22 cellular contexts compared by ENCODE assay signal in the genomic region with DNA sequence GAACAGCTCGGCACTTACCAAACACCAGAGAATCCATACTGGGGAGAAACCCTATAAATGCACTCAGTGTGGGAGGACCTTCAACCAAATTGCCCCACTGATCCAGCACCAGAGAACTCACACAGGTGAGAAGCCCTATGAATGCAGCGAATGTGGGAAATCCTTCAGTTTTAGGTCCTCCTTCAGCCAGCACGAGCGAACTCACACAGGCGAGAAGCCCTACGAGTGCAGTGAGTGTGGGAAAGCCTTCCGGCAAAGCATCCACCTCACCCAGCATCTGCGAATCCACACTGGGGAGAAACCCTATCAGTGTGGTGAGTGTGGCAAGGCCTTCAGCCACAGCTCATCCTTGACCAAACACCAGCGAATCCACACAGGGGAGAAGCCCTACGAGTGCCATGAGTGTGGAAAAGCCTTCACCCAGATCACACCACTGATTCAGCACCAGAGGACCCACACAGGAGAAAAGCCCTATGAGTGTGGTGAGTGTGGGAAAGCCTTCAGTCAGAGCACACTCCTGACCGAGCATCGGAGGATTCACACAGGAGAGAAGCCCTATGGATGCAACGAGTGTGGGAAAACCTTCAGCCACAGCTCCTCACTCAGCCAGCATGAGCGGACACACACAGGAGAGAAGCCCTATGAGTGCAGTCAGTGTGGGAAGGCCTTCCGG. TPM values are rescaled to one million over a fixed set of nuclear protein-coding genes. Genes with fewer than 3 reads are reported as not detected.
DNase-seq lines count a peak whose midpoint lies in the region; ATAC-seq, FAIRE-seq and TF ChIP-seq lines count a peak whose summit lies in the region.
"Had no signal": no experiment of that assay in that cellular context is flagged by ENCODE, and none has a peak within 500 bp of the region (broad histone marks: within the 10 kb centered on the region; RNA-seq: fewer than 3 reads in every experiment).

No MANE protein-coding gene starts in this region.

- H2BK15ac ChIP-seq in mesendoderm (replicated peaks; ENCODE audit: low read depth) = no peak overlapping the region

- H3K4me3 Mint-ChIP-seq in endothelial cell (ENCODE audit: unreplicated experiment) (peak overlapping the region; percentile 35), T-cell (no peak overlapping the region)

- H3K36me3 Mint-ChIP-seq in endothelial cell (ENCODE audit: low read depth, unreplicated experiment) (peaks cover 52% of the 10 kb centered on the region), T-cell (peaks cover 54% of the 10 kb centered on the region)

- H3K79me2 ChIP-seq in HepG2 (ENCODE audit: insufficient read depth, low read length) = no peaks in the 10 kb centered on the region
- H3K79me2 ChIP-seq in mesendoderm (ENCODE audit: control insufficient read depth, insufficient read depth, low read length) = no peaks in the 10 kb centered on the region

- H3K56ac ChIP-seq in mesendoderm (ENCODE audit: low read length) = no peak overlapping the region

- H4K8ac ChIP-seq in mesendoderm (ENCODE audit: low read depth, low read length) = no peak overlapping the region

- CTCF ChIA-PET in HepG2 (lab: Yijun Ruan, JAX; ENCODE audit: low intra/inter-chr PET ratio, low total read pairs) (no interaction called here), T-cell (lab: Charles Lee) (no interaction called here)

- no peaks in the 10 kb centered on the region for H3K79me1 ChIP-seq in mesendoderm (ENCODE audit: low read length)

- H3K4me1 ChIP-seq in HepG2 (ENCODE audit: insufficient read depth, low read length) (no peaks in the 10 kb centered on the region), right lobe of liver (no peaks in the 10 kb centered on the region), mesendoderm (ENCODE audit: control insufficient read depth, low read depth, low read length) (no peaks in the 10 kb centered on the region)
- H3K4me1 ChIP-seq: HAP-1, SJCRH30 had no signal

- no peak for TF ChIP-seq EP300 in HepG2 (IDR thresholded peaks at IDR 0.05; ENCODE audit: low read depth in 2 of 2, low read length in 2 of 2)
- TF ChIP-seq EP300 in HepG2 (CRISPR knock-in tag; IDR thresholded peaks at IDR 0.05; ENCODE audit: borderline replicate concordance) = no peak

- H3K27ac Mint-ChIP-seq in endothelial cell (ENCODE audit: unreplicated experiment) = no peak overlapping the region
- H3K27ac Mint-ChIP-seq in T-cell = no peak overlapping the region

- H3K18ac ChIP-seq in mesendoderm (ENCODE audit: low read length) = no peak overlapping the region

- TF ChIP-seq RAD21 in HepG2 (CRISPR knock-in tag; IDR thresholded peaks at IDR 0.05) = no peak

- POLR2A ChIA-PET in HepG2 (lab: Yijun Ruan, JAX) (no interaction called here), T-cell (lab: Charles Lee) (no interaction called here)

- no peak overlapping the region for H2BK5ac ChIP-seq in mesendoderm (ENCODE audit: low read length)

- H3K23ac ChIP-seq in mesendoderm (ENCODE audit: low read length) = no peak overlapping the region

- H3K4me1 Mint-ChIP-seq in endothelial cell (ENCODE audit: unreplicated experiment) (no peaks in the 10 kb centered on the region), T-cell (no peaks in the 10 kb centered on the region)

- no peak for DNase-seq in HepG2 (ENCODE audit: low spot score)
- no peak for DNase-seq in right lobe of liver
- DNase-seq in endothelial cell (ENCODE audit: low spot score) = no peak
- DNase-seq in mesendoderm = peak; percentile 49
- no peak for DNase-seq in NCI-H82 treated with DMSO at 0.1 percent for 48 hours (lab: John Stamatoyannopoulos, UW; ENCODE audit: unreplicated experiment)
- DNase-seq in T-cell = no peak
- DNase-seq: 8988T, C1 segment of cervical spinal cord, DMS 273 treated with DMSO at 0.1 percent for 48 hours, EL, KBM-7, MV-4-11, NCI-H1417, NCI-H187 treated with DMSO at 0.1 percent for 48 hours, NCI-H446, NCI-H69, PC-9, SJCRH30 had no signal

- H4K5ac ChIP-seq in mesendoderm (ENCODE audit: low read length) = no peak overlapping the region

- H2AFZ ChIP-seq in HepG2 (ENCODE audit: low read length) = no peak overlapping the region
- H2AFZ ChIP-seq: PC-9 had no signal

- H3K36me3 ChIP-seq in HepG2 (replicated peaks in 1 of 2; ENCODE audit: control insufficient read depth in 1 of 2, insufficient read depth in 2 of 2, low read length in 2 of 2) (no peaks in the 10 kb centered on the region), right lobe of liver (no peaks in the 10 kb centered on the region), mesendoderm (ENCODE audit: control insufficient read depth, insufficient read depth, low read length) (peaks cover 6% of the 10 kb centered on the region)
- H3K36me3 ChIP-seq: HAP-1, SJCRH30 had no signal

- no peak overlapping the region for H3K4ac ChIP-seq in mesendoderm (ENCODE audit: low read depth, low read length)

- H4K20me1 ChIP-seq in HepG2 (ENCODE audit: insufficient read depth, low read length) = no peaks in the 10 kb centered on the region

- TF ChIP-seq POLR2A in HepG2 (IDR thresholded peaks at IDR 0.05; ENCODE audit: insufficient read depth in 1 of 2, low read depth in 2 of 2, low read length in 2 of 2) (no peak), right lobe of liver (IDR thresholded peaks at IDR 0.05) (no peak)

- H2AK5ac ChIP-seq in mesendoderm (ENCODE audit: low read length) = no peak overlapping the region

- WGBS in HepG2 (ENCODE audit: low lambda C conversion rate) = 39% methylated on average over 8 of the region's 15 CpGs
- WGBS in right lobe of liver (ENCODE audit: insufficient coverage, low coverage, low lambda C conversion rate, missing lambda C conversion rate) = no CpG with 5 or more reads among the region's 15 CpGs
- WGBS in mesendoderm (ENCODE audit: extremely low coverage, insufficient coverage, low lambda C conversion rate) = no CpG with 5 or more reads among the region's 15 CpGs

- H3K27ac ChIP-seq in HepG2 (ENCODE audit: extremely low read length, insufficient read depth, low read length) = no peak overlapping the region
- no peak overlapping the region for H3K27ac ChIP-seq in right lobe of liver
- H3K27ac ChIP-seq in mesendoderm (ENCODE audit: low read depth, low read length) = no peak overlapping the region
- peak overlapping the region; percentile 11 for H3K27ac ChIP-seq in temporal lobe (ENCODE audit: low read depth, low read length)
- H3K27ac ChIP-seq: HL-60, PC-9, SJCRH30 had no signal

- ATAC-seq in HepG2 = no peak
- no peak for ATAC-seq in right lobe of liver
- no peak for ATAC-seq in HG03175 (IDR thresholded peaks at IDR 0.05; ENCODE audit: unreplicated experiment)
- no peak for ATAC-seq in T-cell (replicated peaks in 1 of 4)

- H3K9me3 ChIP-seq in HepG2 (ENCODE audit: low read length) (peaks cover 96% of the 10 kb centered on the region), right lobe of liver (peaks cover 0 to 40% (median 11%) of the 10 kb centered on the region in 4 donors)

- H3K9ac ChIP-seq in HepG2 (ENCODE audit: insufficient read depth, low read depth, low read length) (no peak overlapping the region), mesendoderm (ENCODE audit: low read length) (no peak overlapping the region)

- H3K4me3 ChIP-seq in HepG2 (replicated peaks in 1 of 3; ENCODE audit: insufficient read depth in 1 of 3, low read depth in 2 of 3, low read length in 3 of 3) (no peak overlapping the region), right lobe of liver (no peak overlapping the region), mesendoderm (ENCODE audit: low read length) (no peak overlapping the region)
- H3K4me3 ChIP-seq: HAP-1, PC-9, SJCRH30 had no signal

- no peak overlapping the region for H2BK120ac ChIP-seq in mesendoderm (ENCODE audit: low read depth, low read length)

- peaks cover 50% of the 10 kb centered on the region for H3K9me3 Mint-ChIP-seq in endothelial cell (ENCODE audit: unreplicated experiment)
- peaks cover 23 to 65% (median 54%) of the 10 kb centered on the region in 3 donors for H3K9me3 Mint-ChIP-seq in T-cell

- intact Hi-C loops in HepG2 (cut with micrococcal nuclease; ENCODE audit: unreplicated experiment) (no loop called here), right lobe of liver (cut with DNase I) (no loop called here)

- TF ChIP-seq CTCF in HepG2 (CRISPR knock-in tag; IDR thresholded peaks at IDR 0.05) (no peak), right lobe of liver (IDR thresholded peaks at IDR 0.05) (no peak), endothelial cell (IDR thresholded peaks at IDR 0.05; ENCODE audit: unreplicated experiment) (no peak)

- H3K27me3 ChIP-seq in HepG2 (ENCODE audit: control insufficient read depth in 1 of 2, insufficient read depth in 2 of 2, low read length in 2 of 2) (no peaks in the 10 kb centered on the region), right lobe of liver (no peaks in the 10 kb centered on the region), mesendoderm (ENCODE audit: insufficient read depth, low read length, poor library complexity) (no peaks in the 10 kb centered on the region)
- H3K27me3 ChIP-seq: SJCRH30 had no signal

- FAIRE-seq in HepG2 (lab: Jason Lieb, UNC) = no peak

- in situ Hi-C loops in HepG2 (cut with HindIII; ENCODE audit: extremely low pct_ligation_motif_present, low pct_unique_long_range_greater_than_20kb) = no loop called here

- H3K27me3 Mint-ChIP-seq in endothelial cell (ENCODE audit: unreplicated experiment) (peaks cover 12% of the 10 kb centered on the region), T-cell (no peaks in the 10 kb centered on the region)

- H3K4me2 ChIP-seq in HepG2 (ENCODE audit: low read depth, low read length) (no peak overlapping the region), mesendoderm (ENCODE audit: low read length) (no peak overlapping the region)
- H3K4me2 ChIP-seq: PC-9 had no signal

- no TSS peak for BruUV-seq in HepG2 (replicated peaks; lab: Mats Ljungman, UMichigan)

RNA-seq across cellular contexts. Expression of a gene that starts 8.3 kb away (rescaled TPM):
- total RNA-seq in HepG2 (2016; rRNA removed; fragmentation: Illumina TruSeq; extraction: Trizol) (not detected in 2 replicates), right lobe of liver (under 1 TPM; 0.12 to 0.71 (median 0.32) TPM), endothelial cell (ENCODE audit: unreplicated experiment) (1.1 TPM), temporal lobe (9.8 TPM), T-cell (1 to 10 TPM; 1.2 to 2.8 (median 2.1) TPM)
- not detected in 2 replicates for total RNA-seq in HepG2 (2016; cell fraction: cytosol; rRNA removed; fragmentation: Illumina TruSeq; extraction: Trizol; ENCODE audit: low read depth)
- not detected in 2 replicates for total RNA-seq in HepG2 (2016; cell fraction: insoluble cytoplasmic fraction; rRNA removed; fragmentation: Illumina TruSeq; extraction: Trizol)
- total RNA-seq in HepG2 (2016; cell fraction: membrane; rRNA removed; fragmentation: Illumina TruSeq; extraction: Trizol) = not detected in 2 replicates
- total RNA-seq in HepG2 (2016; cell fraction: nucleus; rRNA removed; fragmentation: Illumina TruSeq; extraction: Trizol) = not detected in 2 replicates
- not detected in 2 replicates for polyA plus RNA-seq in HepG2 (2011; rRNA removed)
- polyA plus RNA-seq in HepG2 (2011; cell fraction: cytosol; rRNA removed) = not detected in 2 replicates
- polyA plus RNA-seq in HepG2 (2011; cell fraction: nucleus; rRNA removed) = not detected in 2 replicates
- polyA plus RNA-seq in HepG2 (2012) = not detected in 2 replicates
- polyA plus RNA-seq in HepG2 (2016; cell fraction: cytosol; fragmentation: Illumina TruSeq; extraction: Trizol; ENCODE audit: low read depth) = not detected in 2 replicates
- not detected in 2 replicates for polyA plus RNA-seq in HepG2 (2016; cell fraction: insoluble cytoplasmic fraction; fragmentation: Illumina TruSeq; extraction: Trizol; ENCODE audit: low read depth)
- not detected in 2 replicates for polyA plus RNA-seq in HepG2 (2016; cell fraction: membrane; fragmentation: Illumina TruSeq; extraction: Trizol; ENCODE audit: low read depth)
- not detected in 2 replicates for polyA plus RNA-seq in HepG2 (2016; cell fraction: nucleus; fragmentation: Illumina TruSeq; extraction: Trizol; ENCODE audit: insufficient read depth, low read depth)
- not detected in 2 replicates for polyA minus RNA-seq in HepG2 (2011; rRNA and poly(A)+ RNA removed; ENCODE audit: low replicate concordance)
- not detected in 2 replicates for polyA minus RNA-seq in HepG2 (2011; cell fraction: cytosol; rRNA and poly(A)+ RNA removed)
- polyA minus RNA-seq in HepG2 (2011; cell fraction: nucleus; rRNA and poly(A)+ RNA removed) = not detected in 2 replicates
- polyA plus RNA-seq in mesendoderm (2013, experiment 1 of 2) = 4.1 TPM
- polyA plus RNA-seq in mesendoderm (2013, experiment 2 of 2) = 4.6 TPM

RNA-seq across cellular contexts. Expression of a gene that starts 30.7 kb away (rescaled TPM):
- not detected in 2 replicates for total RNA-seq in HepG2 (2016; rRNA removed; fragmentation: Illumina TruSeq; extraction: Trizol)
- total RNA-seq in HepG2 (2016; cell fraction: cytosol; rRNA removed; fragmentation: Illumina TruSeq; extraction: Trizol; ENCODE audit: low read depth) = not detected in 2 replicates
- not detected in 2 replicates for total RNA-seq in HepG2 (2016; cell fraction: insoluble cytoplasmic fraction; rRNA removed; fragmentation: Illumina TruSeq; extraction: Trizol)
- total RNA-seq in HepG2 (2016; cell fraction: membrane; rRNA removed; fragmentation: Illumina TruSeq; extraction: Trizol) = not detected in 2 replicates
- total RNA-seq in HepG2 (2016; cell fraction: nucleus; rRNA removed; fragmentation: Illumina TruSeq; extraction: Trizol) = not detected in 2 replicates
- polyA plus RNA-seq in HepG2 (2011; rRNA removed) = 0.10 TPM in 1 of 2 replicates, not detected in the other
- not detected in 2 replicates for polyA plus RNA-seq in HepG2 (2011; cell fraction: cytosol; rRNA removed)
- not detected in 2 replicates for polyA plus RNA-seq in HepG2 (2011; cell fraction: nucleus; rRNA removed)
- not detected in 2 replicates for polyA plus RNA-seq in HepG2 (2012)
- not detected in 2 replicates for polyA plus RNA-seq in HepG2 (2016; cell fraction: cytosol; fragmentation: Illumina TruSeq; extraction: Trizol; ENCODE audit: low read depth)
- polyA plus RNA-seq in HepG2 (2016; cell fraction: insoluble cytoplasmic fraction; fragmentation: Illumina TruSeq; extraction: Trizol; ENCODE audit: low read depth) = not detected in 2 replicates
- polyA plus RNA-seq in HepG2 (2016; cell fraction: membrane; fragmentation: Illumina TruSeq; extraction: Trizol; ENCODE audit: low read depth) = not detected in 2 replicates
- not detected in 2 replicates for polyA plus RNA-seq in HepG2 (2016; cell fraction: nucleus; fragmentation: Illumina TruSeq; extraction: Trizol; ENCODE audit: insufficient read depth, low read depth)
- not detected in 2 replicates for polyA minus RNA-seq in HepG2 (2011; rRNA and poly(A)+ RNA removed; ENCODE audit: low replicate concordance)
- not detected in 2 replicates for polyA minus RNA-seq in HepG2 (2011; cell fraction: cytosol; rRNA and poly(A)+ RNA removed)
- polyA minus RNA-seq in HepG2 (2011; cell fraction: nucleus; rRNA and poly(A)+ RNA removed) = not detected in 2 replicates
- total RNA-seq in right lobe of liver = 10 to 100 TPM in 4 of 6 experiments, 1 to 10 TPM in 2; 6.3 to 17.1 (median 10.7) TPM
- 47.7 TPM for total RNA-seq in endothelial cell (ENCODE audit: unreplicated experiment)
- 16.2 TPM for polyA plus RNA-seq in mesendoderm (2013, experiment 1 of 2)
- 17.3 TPM for polyA plus RNA-seq in mesendoderm (2013, experiment 2 of 2)
- 83.6 TPM for total RNA-seq in temporal lobe
- total RNA-seq in T-cell = 10 to 100 TPM; 45.3 to 62.6 (median 52.4) TPM

RNA-seq across cellular contexts. Expression of a gene that starts 33.6 kb away (rescaled TPM):
- total RNA-seq in HepG2 (2016; rRNA removed; fragmentation: Illumina TruSeq; extraction: Trizol) (not detected in 2 replicates), right lobe of liver (not detected), endothelial cell (ENCODE audit: unreplicated experiment) (not detected), temporal lobe (2.2 TPM), T-cell (not detected)
- not detected in 2 replicates for total RNA-seq in HepG2 (2016; cell fraction: cytosol; rRNA removed; fragmentation: Illumina TruSeq; extraction: Trizol; ENCODE audit: low read depth)
- not detected in 2 replicates for total RNA-seq in HepG2 (2016; cell fraction: insoluble cytoplasmic fraction; rRNA removed; fragmentation: Illumina TruSeq; extraction: Trizol)
- not detected in 2 replicates for total RNA-seq in HepG2 (2016; cell fraction: membrane; rRNA removed; fragmentation: Illumina TruSeq; extraction: Trizol)
- total RNA-seq in HepG2 (2016; cell fraction: nucleus; rRNA removed; fragmentation: Illumina TruSeq; extraction: Trizol) = not detected in 2 replicates
- not detected in 2 replicates for polyA plus RNA-seq in HepG2 (2011; rRNA removed)
- not detected in 2 replicates for polyA plus RNA-seq in HepG2 (2011; cell fraction: cytosol; rRNA removed)
- not detected in 2 replicates for polyA plus RNA-seq in HepG2 (2011; cell fraction: nucleus; rRNA removed)
- polyA plus RNA-seq in HepG2 (2012) = not detected in 2 replicates
- polyA plus RNA-seq in HepG2 (2016; cell fraction: cytosol; fragmentation: Illumina TruSeq; extraction: Trizol; ENCODE audit: low read depth) = not detected in 2 replicates
- polyA plus RNA-seq in HepG2 (2016; cell fraction: insoluble cytoplasmic fraction; fragmentation: Illumina TruSeq; extraction: Trizol; ENCODE audit: low read depth) = not detected in 2 replicates
- polyA plus RNA-seq in HepG2 (2016; cell fraction: membrane; fragmentation: Illumina TruSeq; extraction: Trizol; ENCODE audit: low read depth) = not detected in 2 replicates
- not detected in 2 replicates for polyA plus RNA-seq in HepG2 (2016; cell fraction: nucleus; fragmentation: Illumina TruSeq; extraction: Trizol; ENCODE audit: insufficient read depth, low read depth)
- polyA minus RNA-seq in HepG2 (2011; rRNA and poly(A)+ RNA removed; ENCODE audit: low replicate concordance) = not detected in 2 replicates
- polyA minus RNA-seq in HepG2 (2011; cell fraction: cytosol; rRNA and poly(A)+ RNA removed) = not detected in 2 replicates
- not detected in 2 replicates for polyA minus RNA-seq in HepG2 (2011; cell fraction: nucleus; rRNA and poly(A)+ RNA removed)
- polyA plus RNA-seq in mesendoderm (2013, experiment 1 of 2) = 0.59 TPM
- polyA plus RNA-seq in mesendoderm (2013, experiment 2 of 2) = 0.91 TPM
- total RNA-seq: PC-9, SJCRH30 had no signal

Comparison
In these comparisons a context has a peak if more than half of its experiments do, and no peak if none do; other contexts are left out.
1. RNA of a gene that starts 30.7 kb away (total RNA-seq): 83.6 TPM in temporal lobe (single experiment), 45.3 to 62.6 TPM in T-cell, 47.7 TPM in endothelial cell (single experiment) and 6.3 to 17.1 TPM in right lobe of liver; not detected in HepG2; every median in the first group is over 4 times any median in the second.